In genomic region chr2:217037330-217037729, GRCh38 we compare ENCODE assay signal across 23 cellular contexts.
DNase-seq lines count a peak whose midpoint lies in the region; ATAC-seq, FAIRE-seq and TF ChIP-seq lines count a peak whose summit lies in the region.
"Had no signal": no experiment of that assay in that cellular context is flagged by ENCODE, and none has a peak within 500 bp of the region (broad histone marks: within the 10 kb centered on the region; RNA-seq: fewer than 3 reads in every experiment).

No MANE protein-coding gene starts in this region.

- WGBS in IMR-90 (ENCODE audit: extremely low coverage in 2 of 2, insufficient read length in 1 of 2), 2 experiments, result no CpG with 5 or more reads among the region's 3 CpGs
- WGBS in H1 (ENCODE audit: extremely low coverage in 1 of 2, insufficient coverage in 1 of 2, insufficient read length in 1 of 2, insufficient replicate concordance in 2 of 2, low coverage in 1 of 2, low lambda C conversion rate in 2 of 2, missing lambda C conversion rate in 1 of 2), 2 experiments, result 84% methylated on average over 3 of the region's 3 CpGs; no CpG with 5 or more reads in 1 of the 2 experiments
- 17 to 49% methylated on average over 2 to 3 of the region's 3 CpGs for WGBS in esophagus squamous epithelium, 2 donors

- H2BK5ac ChIP-seq in IMR-90 (ENCODE audit: low read depth, low read length, poor library complexity, severe bottlenecking), result no peak overlapping the region
- no peak overlapping the region for H2BK5ac ChIP-seq in H1 (ENCODE audit: low read depth, low read length)

- H3K79me2 ChIP-seq in H1 (ENCODE audit: control insufficient read depth in 1 of 2, insufficient read depth in 2 of 2, low read length in 2 of 2), result no peaks in the 10 kb centered on the region

- H4K8ac ChIP-seq in IMR-90 (ENCODE audit: low read depth in 2 of 2, low read length in 2 of 2) (peak overlapping the region; percentile 31 to 44; a peak in 3 of 4 replicates), H1 (ENCODE audit: extremely low read depth, insufficient read depth, low read length) (no peak overlapping the region)

- no peak for TF ChIP-seq RAD21 in IMR-90 (IDR thresholded peaks at IDR 0.05; ENCODE audit: low read length)
- no peak for TF ChIP-seq RAD21 in H1 (IDR thresholded peaks at IDR 0.05 in 1 of 2, conservative IDR thresholded peaks at IDR 0.05 in 1 of 2; ENCODE audit: low read depth in 2 of 2, low read length in 2 of 2)

- H3K27ac ChIP-seq in IMR-90 (ENCODE audit: insufficient read depth, low read length), result peak overlapping the region; percentile 91; the same call in 1 of the 2 replicates
- no peak overlapping the region for H3K27ac ChIP-seq in H1 (ENCODE audit: low read depth, low read length)
- H3K27ac ChIP-seq in muscle layer of colon (ENCODE audit: low read depth, low read length), result peak overlapping the region; percentile 21
- H3K27ac ChIP-seq in esophagus squamous epithelium, result no peak overlapping the region
- H3K27ac ChIP-seq: A549; BLaER1 treated with 17β-estradiol and CSF1 and Interleukin-3, amounts not matched to agents 10 nM and 100 nM; GM23248 had no signal

- no peak overlapping the region for H3K9ac ChIP-seq in IMR-90 (ENCODE audit: low read depth, low read length)
- no peak overlapping the region for H3K9ac ChIP-seq in H1 (replicated peaks in 1 of 4; ENCODE audit: extremely low read depth in 1 of 4, low read depth in 3 of 4, low read length in 3 of 4)
- no peak overlapping the region for H3K9ac ChIP-seq in muscle layer of colon (ENCODE audit: low read length)
- H3K9ac ChIP-seq: BLaER1 treated with 17β-estradiol and CSF1 and Interleukin-3, amounts not matched to agents 10 nM and 100 nM; GM23248 had no signal

- peak; percentile 56 for ATAC-seq in IMR-90 (ENCODE audit: low read depth)
- ATAC-seq: A549 had no signal

- no peak overlapping the region for H2AK9ac ChIP-seq in IMR-90 (replicated peaks; ENCODE audit: low read depth, low read length, poor library complexity)

- H3K4me2 ChIP-seq in IMR-90 (ENCODE audit: low read depth, low read length), result no peak overlapping the region
- no peak overlapping the region for H3K4me2 ChIP-seq in H1 (ENCODE audit: insufficient read depth in 1 of 2, low read depth in 2 of 2, low read length in 2 of 2)
- H3K4me2 ChIP-seq: A549; BLaER1 treated with 17β-estradiol and CSF1 and Interleukin-3, amounts not matched to agents 10 nM and 100 nM had no signal

- H2BK12ac ChIP-seq in H1 (ENCODE audit: low read depth, low read length), result no peak overlapping the region

- TF ChIP-seq CTCF in IMR-90 (conservative IDR thresholded peaks at IDR 0.05; ENCODE audit: low read depth, low read length) (no peak), H1 (IDR thresholded peaks at IDR 0.05; ENCODE audit: control extremely low read depth in 1 of 3, insufficient read depth in 1 of 3, low read depth in 1 of 3, low read length in 3 of 3) (no peak), esophagus squamous epithelium (IDR thresholded peaks at IDR 0.05) (no peak)

- H3K56ac ChIP-seq in IMR-90 (ENCODE audit: extremely low read depth, insufficient read depth, low read length) (no peak overlapping the region), H1 (replicated peaks; ENCODE audit: insufficient read length, low read depth, low read length) (no peak overlapping the region)

- H3K14ac ChIP-seq in IMR-90 (replicated peaks; ENCODE audit: low read depth, low read length), result no peak overlapping the region; the same call in 1 of the 2 replicates
- H3K14ac ChIP-seq in H1 (ENCODE audit: insufficient read length), result no peak overlapping the region

- TF ChIP-seq EP300 in H1 (IDR thresholded peaks at IDR 0.05; ENCODE audit: borderline replicate concordance in 1 of 2, low read depth in 2 of 2, low read length in 2 of 2), result no peak

- H3K79me1 ChIP-seq in IMR-90 (ENCODE audit: low read depth in 1 of 2, low read length in 2 of 2) (no peaks in the 10 kb centered on the region), H1 (ENCODE audit: low read depth, low read length) (no peaks in the 10 kb centered on the region)

- H4K20me1 ChIP-seq in IMR-90 (ENCODE audit: insufficient read depth, low read length), result no peaks in the 10 kb centered on the region
- H4K20me1 ChIP-seq in H1 (replicated peaks in 1 of 2; ENCODE audit: control insufficient read depth in 1 of 2, insufficient read depth in 2 of 2, low read length in 2 of 2), result no peaks in the 10 kb centered on the region
- H4K20me1 ChIP-seq: BLaER1 treated with 17β-estradiol and CSF1 and Interleukin-3, amounts not matched to agents 10 nM and 100 nM had no signal

- H4K5ac ChIP-seq in IMR-90 (ENCODE audit: low read depth, low read length) (no peak overlapping the region; the same call in 1 of the 2 replicates), H1 (ENCODE audit: insufficient read length, low read depth, low read length) (no peak overlapping the region)

- 0 out of 2 replicates have a peak, but pooled peaks cover 1% of the 10 kb centered on the region for H3K23me2 ChIP-seq in H1 (ENCODE audit: low read depth, low read length)

- H4K91ac ChIP-seq in IMR-90 (ENCODE audit: insufficient read depth, low read depth, low read length) (peak overlapping the region; percentile 38; the same call in 1 of the 2 replicates), H1 (replicated peaks; ENCODE audit: insufficient read length, low read length) (no peak overlapping the region)

- H3K4me3 ChIP-seq in IMR-90 (ENCODE audit: insufficient read depth, low read depth, low read length), result no peak overlapping the region
- no peak overlapping the region for H3K4me3 ChIP-seq in H1 (ENCODE audit: extremely low read depth in 1 of 4, insufficient read depth in 2 of 4, low read depth in 3 of 4, low read length in 4 of 4)
- H3K4me3 ChIP-seq in muscle layer of colon (ENCODE audit: low read depth in 1 of 2, low read length in 2 of 2), result no peak overlapping the region
- H3K4me3 ChIP-seq in esophagus squamous epithelium, result no peak overlapping the region
- H3K4me3 ChIP-seq in HAP-1, result no peak overlapping the region
- H3K4me3 ChIP-seq: A549; BLaER1 treated with 17β-estradiol and CSF1 and Interleukin-3, amounts not matched to agents 10 nM and 100 nM; GM23248 had no signal

- H3K23ac ChIP-seq in IMR-90 (ENCODE audit: low read depth, low read length), result no peak overlapping the region; the same call in 1 of the 2 replicates
- H3K23ac ChIP-seq in H1 (ENCODE audit: insufficient read length), result no peak overlapping the region

- no peak for TF ChIP-seq POLR2A in IMR-90 (IDR thresholded peaks at IDR 0.05; ENCODE audit: low read depth, low read length)
- no peak for TF ChIP-seq POLR2A in H1 (IDR thresholded peaks at IDR 0.05; ENCODE audit: control extremely low read depth in 1 of 2, low read depth in 2 of 2, low read length in 2 of 2)
- TF ChIP-seq POLR2A in esophagus squamous epithelium (IDR thresholded peaks at IDR 0.05), result no peak

- in situ Hi-C loops in IMR-90 (cut with MboI; ENCODE audit: low sequenced_read_pairs) (no loop called here), HAP-1 (cut with MboI; ENCODE audit: low sequenced_read_pairs) (no loop called here)

- dilution Hi-C loops in IMR-90 (cut with HindIII; ENCODE audit: low sequenced_read_pairs, unreplicated experiment), result no loop called here

- 0 out of 2 replicates have a peak overlapping the region, but pooled peaks have one; percentile 15 for H2BK120ac ChIP-seq in IMR-90 (ENCODE audit: low read depth, low read length)
- no peak overlapping the region for H2BK120ac ChIP-seq in H1 (replicated peaks; ENCODE audit: low read depth, low read length)

- H3K4me1 ChIP-seq in IMR-90 (ENCODE audit: control insufficient read depth, insufficient read depth, low read length), result peaks cover 11% of the 10 kb centered on the region; the same call in 1 of the 2 replicates
- no peaks in the 10 kb centered on the region for H3K4me1 ChIP-seq in H1 (replicated peaks in 1 of 4; ENCODE audit: control insufficient read depth in 3 of 4, insufficient read depth in 4 of 4, low read length in 3 of 4)
- H3K4me1 ChIP-seq in muscle layer of colon (ENCODE audit: insufficient read depth, low read length), result peaks cover 33% of the 10 kb centered on the region
- peaks cover 0 to 33% (median 21%) of the 10 kb centered on the region in 3 donors for H3K4me1 ChIP-seq in esophagus squamous epithelium
- no peaks in the 10 kb centered on the region for H3K4me1 ChIP-seq in HAP-1
- H3K4me1 ChIP-seq: A549 had no signal

- no TSS peak for BruUV-seq in IMR-90 (replicated peaks; lab: Mats Ljungman, UMichigan)

- DNase-seq in IMR-90 (no peak), H1 (ENCODE audit: low read depth in 1 of 2, low spot score in 2 of 2) (no peak), esophagus squamous epithelium (lab: John Stamatoyannopoulos, UW) (no peak), amygdala (lab: John Stamatoyannopoulos, UW) (no peak), HAP-1 (ENCODE audit: low spot score in 2 of 2) (no peak)
- DNase-seq: 8988T; ACHN; AML-193; BE2C; CD4-positive, alpha-beta T cell; CD8-positive, alpha-beta memory T cell; DMS53; DMS79 treated with DMSO at 0.1 percent for 48 hours; GF-D8; GM23248; H9; HFFc6 had no signal

- H3K4ac ChIP-seq in IMR-90 (ENCODE audit: low read depth, low read length) (no peak overlapping the region), H1 (replicated peaks; ENCODE audit: insufficient read length, low read depth, low read length) (no peak overlapping the region)

- H3K36me3 ChIP-seq in IMR-90 (ENCODE audit: control insufficient read depth, insufficient read depth, low read length), result no peaks in the 10 kb centered on the region
- H3K36me3 ChIP-seq in H1 (ENCODE audit: control insufficient read depth in 2 of 4, insufficient read depth in 4 of 4, low read length in 3 of 4), result no peaks in the 10 kb centered on the region
- H3K36me3 ChIP-seq in muscle layer of colon (ENCODE audit: insufficient read depth, low read length), result no peaks in the 10 kb centered on the region
- H3K36me3 ChIP-seq in esophagus squamous epithelium, result no peaks in the 10 kb centered on the region
- no peaks in the 10 kb centered on the region for H3K36me3 ChIP-seq in HAP-1 (replicated peaks)
- H3K36me3 ChIP-seq: BE2C; BLaER1 treated with 17β-estradiol and CSF1 and Interleukin-3, amounts not matched to agents 10 nM and 100 nM had no signal

- intact Hi-C loops in IMR-90 (cut with micrococcal nuclease), result no loop called here
- intact Hi-C loops in esophagus squamous epithelium (cut with DNase I), result no loop called here

- peaks cover 2% of the 10 kb centered on the region; the same call in 1 of the 2 replicates for H3K9me1 ChIP-seq in IMR-90 (ENCODE audit: insufficient read depth, low read length)

- FAIRE-seq in H1 (lab: Jason Lieb, UNC), result no peak
- FAIRE-seq: A549, D721Med, GM12891, GM18507 had no signal

- H2AK5ac ChIP-seq in IMR-90 (ENCODE audit: low read depth, low read length) (no peak overlapping the region), H1 (ENCODE audit: low read depth, low read length) (no peak overlapping the region)

- POLR2A ChIA-PET in IMR-90 (lab: Charles Lee; ENCODE audit: unreplicated experiment) (interaction anchor here (0.6 kb wide), 1 partner anchor 25 kb away, joined by 3 read pairs; no protein-coding TSS in a partner anchor), H1 (lab: Charles Lee; ENCODE audit: partially characterized antibody) (no interaction called here)

- H2BK20ac ChIP-seq in IMR-90 (ENCODE audit: low read depth, low read length), result peak overlapping the region; percentile 50; the same call in 1 of the 2 replicates
- H2BK20ac ChIP-seq in H1 (ENCODE audit: low read length), result no peak overlapping the region

- H2AFZ ChIP-seq in IMR-90 (replicated peaks; ENCODE audit: low read length, poor library complexity) (no peak overlapping the region), H1 (ENCODE audit: low read length) (0 out of 2 replicates have a peak overlapping the region, but pooled peaks have one; percentile 66)
- H2AFZ ChIP-seq: GM23248 had no signal

- H3K18ac ChIP-seq in IMR-90 (ENCODE audit: low read depth, low read length) (no peak overlapping the region), H1 (ENCODE audit: extremely low read depth, low read length) (no peak overlapping the region)

- H3K27me3 ChIP-seq in IMR-90 (ENCODE audit: control insufficient read depth, insufficient read depth, low read length) (no peaks in the 10 kb centered on the region; the same call in none of the 2 replicates), H1 (replicated peaks in 1 of 4; ENCODE audit: control insufficient read depth in 3 of 4, extremely low read depth in 1 of 4, insufficient read depth in 3 of 4, low read length in 3 of 4) (no peaks in the 10 kb centered on the region), muscle layer of colon (ENCODE audit: control insufficient read depth in 1 of 2, insufficient read depth in 2 of 2, low read length in 2 of 2) (no peaks in the 10 kb centered on the region), esophagus squamous epithelium (no peaks in the 10 kb centered on the region), HAP-1 (ENCODE audit: low read depth) (no peaks in the 10 kb centered on the region)
- H3K27me3 ChIP-seq: BE2C; BLaER1 treated with 17β-estradiol and CSF1 and Interleukin-3, amounts not matched to agents 10 nM and 100 nM had no signal

- CTCF ChIA-PET in IMR-90 (lab: Yijun Ruan, JAX) (no interaction called here), H1 (lab: Charles Lee; ENCODE audit: partially characterized antibody) (no interaction called here)

- no peak overlapping the region for H2BK15ac ChIP-seq in IMR-90 (ENCODE audit: low read depth, low read length)
- H2BK15ac ChIP-seq in H1 (ENCODE audit: low read length), result no peak overlapping the region

- no peaks in the 10 kb centered on the region for H3K9me3 ChIP-seq in IMR-90 (ENCODE audit: control insufficient read depth, insufficient read depth, low read length)
- H3K9me3 ChIP-seq in H1 (ENCODE audit: insufficient read depth in 2 of 2, low read depth in 1 of 2, low read length in 1 of 2), result no peaks in the 10 kb centered on the region
- H3K9me3 ChIP-seq in muscle layer of colon (ENCODE audit: low read length), result no peaks in the 10 kb centered on the region
- H3K9me3 ChIP-seq in esophagus squamous epithelium, result no peaks in the 10 kb centered on the region
- H3K9me3 ChIP-seq in HAP-1, result no peaks in the 10 kb centered on the region
- H3K9me3 ChIP-seq: A549 had no signal

Comparison
In these comparisons a context has a peak if more than half of its experiments do, and no peak if none do; other contexts are left out.
1. H3K27ac ChIP-seq: peak in IMR-90 (single experiment) and muscle layer of colon (single experiment); none in H1 (single experiment) and esophagus squamous epithelium (0 of 4).